ENCODE assay signal across 8 cellular contexts in the genomic region with DNA sequence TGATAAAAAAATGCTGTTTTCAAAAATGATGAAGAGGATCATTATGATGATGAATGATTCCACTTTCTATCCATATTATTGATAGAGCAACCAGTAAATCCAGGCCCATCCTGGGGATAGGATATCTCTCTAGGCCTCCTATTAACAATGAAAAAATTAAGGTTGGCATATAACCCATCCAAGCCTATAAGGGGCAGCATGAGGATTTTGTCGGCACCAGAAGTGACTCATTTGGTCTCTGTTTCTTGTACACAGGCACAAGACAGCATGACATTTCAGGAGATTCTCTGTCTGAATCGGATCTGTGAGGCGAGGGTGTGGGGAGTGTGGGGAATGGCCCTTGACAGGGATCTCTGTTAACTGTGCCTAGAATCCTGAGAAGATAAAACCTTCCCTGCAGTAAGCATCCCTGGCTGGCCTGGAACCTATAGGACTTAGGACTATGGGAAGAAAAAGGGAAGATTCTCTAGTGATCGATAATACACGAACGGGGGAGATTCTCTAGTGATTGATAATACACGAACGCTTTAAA. TPM values are rescaled to one million over a fixed set of nuclear protein-coding genes. Genes with fewer than 3 reads are reported as not detected.
DNase-seq lines count a peak whose midpoint lies in the region; ATAC-seq and TF ChIP-seq lines count a peak whose summit lies in the region.
"Not testable (repeated sequence)": the region's sequence is repeated elsewhere in the genome, so short reads cannot be mapped to it uniquely, and the experiment has no call there.

No MANE protein-coding gene starts in this region.

- not testable (repeated sequence) for H3K27ac ChIP-seq in ACC112 (ENCODE audit: low read depth, low read length); HUES48 (ENCODE audit: low read depth, low read length)

- not testable (repeated sequence) for H3K36me3 ChIP-seq in ACC112 (ENCODE audit: insufficient read depth, low read length); HUES48 (ENCODE audit: control insufficient read depth, insufficient read depth, low read length)

- H3K36me3 Mint-ChIP-seq in T-helper 17 cell (ENCODE audit: low read depth); activated T-cell treated with anti-CD3 and anti-CD28 coated beads, Interleukin-2, amount 50 U/mL, for 24 hours (ENCODE audit: low read depth); activated naive CD8-positive, alpha-beta T cell treated with anti-CD3 and anti-CD28 coated beads for 36 hours; nephron (ENCODE audit: low read depth); stimulated activated naive B cell treated with anti-CD40 and anti-IgM and Interleukin-4, amounts not matched to agents 10 μg/mL and 1 μg/mL and 100 μg/mL, for 72 hours: not testable (repeated sequence)

- H3K27ac Mint-ChIP-seq in T-helper 17 cell, nephron: not testable (repeated sequence)
- peak overlapping the region; percentile 90 for H3K27ac Mint-ChIP-seq in activated T-cell treated with anti-CD3 and anti-CD28 coated beads, Interleukin-2, amount 50 U/mL, for 24 hours
- peak overlapping the region; percentile 82 for H3K27ac Mint-ChIP-seq in activated naive CD8-positive, alpha-beta T cell treated with anti-CD3 and anti-CD28 coated beads for 36 hours
- H3K27ac Mint-ChIP-seq in stimulated activated naive B cell treated with anti-CD40 and anti-IgM and Interleukin-4, amounts not matched to agents 10 μg/mL and 1 μg/mL and 100 μg/mL, for 72 hours = peak overlapping the region; percentile 93

- not testable (repeated sequence) for H3K27me3 ChIP-seq in ACC112 (ENCODE audit: insufficient read depth, low read length); HUES48 (ENCODE audit: control insufficient read depth, insufficient read depth, low read length)

- not testable (repeated sequence) for H2AFZ ChIP-seq in ACC112 (ENCODE audit: low read length, unreplicated experiment)

- not testable (repeated sequence) for DNase-seq in T-helper 17 cell; activated T-cell treated with anti-CD3 and anti-CD28 coated beads, Interleukin-2, amount 50 U/mL, for 24 hours; activated naive CD8-positive, alpha-beta T cell treated with anti-CD3 and anti-CD28 coated beads for 36 hours; stimulated activated naive B cell treated with anti-CD40 and anti-IgM and Interleukin-4, amounts not matched to agents 10 μg/mL and 1 μg/mL and 100 μg/mL, for 72 hours
- DNase-seq in fibroblast of the conjunctiva (ENCODE audit: low read depth) = peak; percentile 2

- H3K4me3 ChIP-seq in ACC112 (ENCODE audit: low read depth, low read length) (0 out of 2 replicates have a peak overlapping the region, but pooled peaks have one; percentile 74), HUES48 (ENCODE audit: low read depth, low read length) (peak overlapping the region; percentile 58; the same call in 1 of the 2 replicates)

- H3K79me2 ChIP-seq in ACC112 (ENCODE audit: control insufficient read depth, insufficient read depth, low read length, unreplicated experiment) = not testable (repeated sequence)

- H3K9ac ChIP-seq in HUES48 (ENCODE audit: low read depth, low read length) = not testable (repeated sequence)

- not testable (repeated sequence) for H3K4me1 Mint-ChIP-seq in T-helper 17 cell; activated T-cell treated with anti-CD3 and anti-CD28 coated beads, Interleukin-2, amount 50 U/mL, for 24 hours (ENCODE audit: low read depth); activated naive CD8-positive, alpha-beta T cell treated with anti-CD3 and anti-CD28 coated beads for 36 hours; nephron; stimulated activated naive B cell treated with anti-CD40 and anti-IgM and Interleukin-4, amounts not matched to agents 10 μg/mL and 1 μg/mL and 100 μg/mL, for 72 hours

- not testable (repeated sequence) for ATAC-seq in T-helper 17 cell; stimulated activated naive B cell treated with anti-CD40 and anti-IgM and Interleukin-4, amounts not matched to agents 10 μg/mL and 1 μg/mL and 100 μg/mL, for 72 hours (replicated peaks)

- H3K4me1 ChIP-seq in ACC112 (ENCODE audit: control insufficient read depth, insufficient read depth, low read length, unreplicated experiment); HUES48 (ENCODE audit: control insufficient read depth, insufficient read depth, low read length): not testable (repeated sequence)

- H3K9me3 Mint-ChIP-seq in activated T-cell treated with anti-CD3 and anti-CD28 coated beads, Interleukin-2, amount 50 U/mL, for 24 hours; activated naive CD8-positive, alpha-beta T cell treated with anti-CD3 and anti-CD28 coated beads for 36 hours; nephron; stimulated activated naive B cell treated with anti-CD40 and anti-IgM and Interleukin-4, amounts not matched to agents 10 μg/mL and 1 μg/mL and 100 μg/mL, for 72 hours: not testable (repeated sequence)

- TF ChIP-seq CTCF in nephron (IDR thresholded peaks at IDR 0.05; ENCODE audit: unreplicated experiment in 3 of 3) = not testable (repeated sequence)

- H3K27me3 Mint-ChIP-seq in T-helper 17 cell; activated T-cell treated with anti-CD3 and anti-CD28 coated beads, Interleukin-2, amount 50 U/mL, for 24 hours; stimulated activated naive B cell treated with anti-CD40 and anti-IgM and Interleukin-4, amounts not matched to agents 10 μg/mL and 1 μg/mL and 100 μg/mL, for 72 hours: not testable (repeated sequence)
- peaks cover 20% of the 10 kb centered on the region for H3K27me3 Mint-ChIP-seq in activated naive CD8-positive, alpha-beta T cell treated with anti-CD3 and anti-CD28 coated beads for 36 hours
- peaks cover 26% of the 10 kb centered on the region for H3K27me3 Mint-ChIP-seq in nephron (ENCODE audit: low read depth)

- H3K4me3 Mint-ChIP-seq in T-helper 17 cell (peak overlapping the region; percentile 67), nephron (peak overlapping the region; percentile 78 to 87 (median 81))
- peak overlapping the region; percentile 79 for H3K4me3 Mint-ChIP-seq in activated T-cell treated with anti-CD3 and anti-CD28 coated beads, Interleukin-2, amount 50 U/mL, for 24 hours
- peak overlapping the region; percentile 75 for H3K4me3 Mint-ChIP-seq in activated naive CD8-positive, alpha-beta T cell treated with anti-CD3 and anti-CD28 coated beads for 36 hours
- peak overlapping the region in 1 of 2 donors; percentile 78 for H3K4me3 Mint-ChIP-seq in stimulated activated naive B cell treated with anti-CD40 and anti-IgM and Interleukin-4, amounts not matched to agents 10 μg/mL and 1 μg/mL and 100 μg/mL, for 72 hours

- not testable (repeated sequence) for H3K9me3 ChIP-seq in HUES48 (ENCODE audit: control insufficient read depth, insufficient read depth, low read length); T-helper 17 cell (ENCODE audit: control insufficient read depth, low read length, poor library complexity, severe bottlenecking)

RNA-seq across cellular contexts. Expression of a gene that starts 49.5 kb away (rescaled TPM):
- total RNA-seq in T-helper 17 cell = 1 to 10 TPM; 3.6 to 4.4 TPM
- under 1 TPM; 0.48 to 0.76 TPM for total RNA-seq in activated naive CD8-positive, alpha-beta T cell treated with anti-CD3 and anti-CD28 coated beads for 36 hours
